ENCODE assay signal across 23 cellular contexts in the genomic region with DNA sequence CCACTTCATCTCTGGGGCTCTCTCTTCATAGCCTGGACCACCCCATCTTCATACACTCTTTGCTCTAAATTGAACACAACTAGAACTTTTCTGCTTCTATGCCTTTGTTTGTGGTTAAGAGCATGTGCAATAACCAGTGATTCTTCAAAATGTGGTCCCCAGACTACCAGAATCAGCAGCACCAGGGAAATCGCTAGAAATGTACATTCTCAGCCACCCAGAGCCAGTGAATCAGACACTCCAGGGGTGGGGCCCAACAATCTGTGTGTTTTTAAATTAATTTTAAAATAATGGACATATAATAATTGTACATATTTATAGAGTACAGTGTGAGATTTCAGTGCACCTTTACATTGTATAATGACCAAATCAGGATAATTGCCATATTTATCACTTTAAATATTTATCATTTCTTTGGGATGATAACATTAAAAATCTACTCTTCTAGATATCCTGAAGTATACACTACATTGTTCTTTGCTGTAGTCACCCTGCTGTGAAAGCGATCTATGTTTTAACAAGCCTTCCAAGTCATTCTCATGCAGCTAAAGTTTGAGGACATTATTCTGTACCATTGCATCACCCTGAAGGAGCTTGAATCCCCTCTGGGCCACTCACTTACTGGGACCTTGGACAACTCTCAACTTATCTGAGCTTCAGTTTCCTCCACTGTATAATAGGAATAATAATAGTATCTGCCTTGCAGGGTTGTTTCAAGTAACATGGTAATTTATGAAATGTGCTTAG. TPM values are rescaled to one million over a fixed set of nuclear protein-coding genes. Genes with fewer than 3 reads are reported as not detected.
A peak's percentile ranks its signal among the peaks of the same experiment; 100 is the strongest.
DNase-seq lines count a peak whose midpoint lies in the region; ATAC-seq and TF ChIP-seq lines count a peak whose summit lies in the region.
"Had no signal": no experiment of that assay in that cellular context is flagged by ENCODE, and none has a peak within 500 bp of the region (broad histone marks: within the 10 kb centered on the region; RNA-seq: fewer than 3 reads in every experiment).

No MANE protein-coding gene starts in this region.

- 0 out of 2 replicates have a peak, but pooled peaks cover 4% of the 10 kb centered on the region for H3K36me3 Mint-ChIP-seq in HFFc6 (ENCODE audit: low read depth)

- H3K36me3 ChIP-seq in smooth muscle cell (ENCODE audit: low read depth): no peaks in the 10 kb centered on the region
- H3K36me3 ChIP-seq: BLaER1 had no signal

- peak overlapping the region; percentile 38 for H3K27ac ChIP-seq in smooth muscle cell (ENCODE audit: low read depth)
- H3K27ac ChIP-seq: BLaER1, hepatocyte had no signal

- no peaks in the 10 kb centered on the region for H3K27me3 ChIP-seq in smooth muscle cell (ENCODE audit: low read depth)
- H3K27me3 ChIP-seq: hepatocyte had no signal

- peaks cover 34% of the 10 kb centered on the region for H3K4me1 Mint-ChIP-seq in HFFc6 (ENCODE audit: low read depth)

- H4K20me1 ChIP-seq in smooth muscle cell (ENCODE audit: low read depth): no peaks in the 10 kb centered on the region

- 32% methylated on average over 2 of the region's 2 CpGs for WGBS in smooth muscle cell (ENCODE audit: low lambda C conversion rate)

- peak overlapping the region; percentile 47 for H3K4me2 ChIP-seq in smooth muscle cell
- H3K4me2 ChIP-seq: BLaER1, hepatocyte, SK-N-SH had no signal

- peaks cover 11% of the 10 kb centered on the region for H3F3A ChIP-seq in smooth muscle cell (ENCODE audit: low read depth)

- peak overlapping the region; percentile 54 for H3K27ac Mint-ChIP-seq in HFFc6

- no peak for TF ChIP-seq CTCF in HFFc6 (IDR thresholded peaks at IDR 0.05)
- no peak for TF ChIP-seq CTCF in fibroblast of pulmonary artery (IDR thresholded peaks at IDR 0.05; ENCODE audit: low read length, missing control alignments)
- TF ChIP-seq CTCF in smooth muscle cell (IDR thresholded peaks at IDR 0.05; ENCODE audit: borderline replicate concordance, insufficient read depth, poor library complexity, severe bottlenecking): no peak

- H3K79me2 ChIP-seq in smooth muscle cell (ENCODE audit: low read depth): no peaks in the 10 kb centered on the region
- H3K79me2 ChIP-seq: hepatocyte had no signal

- H3K4me3 ChIP-seq in fibroblast of pulmonary artery (replicated peaks; ENCODE audit: low read depth, low read length) (no peak overlapping the region), smooth muscle cell (no peak overlapping the region)
- H3K4me3 ChIP-seq: BLaER1, hepatocyte, lung had no signal

- H3K9me3 ChIP-seq in smooth muscle cell (replicated peaks; ENCODE audit: low read depth): no peaks in the 10 kb centered on the region
- H3K9me3 ChIP-seq: BLaER1, SK-N-SH had no signal

- DNase-seq in HFFc6 (peak; percentile 59), amniotic stem cell (lab: John Stamatoyannopoulos, UW) (peak; percentile 31), fibroblast of pulmonary artery (ENCODE audit: low read depth) (peak; percentile 24), smooth muscle cell (lab: John Stamatoyannopoulos, UW; ENCODE audit: unreplicated experiment) (no peak), HK-2 (ENCODE audit: unreplicated experiment) (no peak), HCEC 1CT (no peak), NCI-H2171 (lab: John Stamatoyannopoulos, UW) (no peak)
- DNase-seq: activated CD4-positive, alpha-beta T cell treated with anti-CD3 and anti-CD28 coated beads, Interleukin-2, amount 50 U/mL, for 4 hours; activated CD8-positive, alpha-beta memory T cell treated with anti-CD3 and anti-CD28 coated beads, Interleukin-2, amount 50 U/mL, for 48 hours; activated effector memory CD4-positive, alpha-beta T cell treated with Interleukin-2 at 50 U/mL for 16 hours; amygdala; effector memory CD8-positive, alpha-beta T cell; islet precursor cell; NCI-H1930; NCI-H446 treated with DMSO at 0.1 percent for 48 hours; occipital lobe; SK-N-SH; substantia nigra had no signal

- H3K4me3 Mint-ChIP-seq in HFFc6: no peak overlapping the region
- H3K4me3 Mint-ChIP-seq: effector memory CD8-positive, alpha-beta T cell had no signal

- no peaks in the 10 kb centered on the region for H3K9me3 Mint-ChIP-seq in HFFc6
- H3K9me3 Mint-ChIP-seq: effector memory CD8-positive, alpha-beta T cell had no signal

- H3K4me1 ChIP-seq in smooth muscle cell (ENCODE audit: low read depth): peaks cover 15% of the 10 kb centered on the region

- H3K9ac ChIP-seq in smooth muscle cell (ENCODE audit: low read depth): no peak overlapping the region
- H3K9ac ChIP-seq: BLaER1, SK-N-SH had no signal

- H2AFZ ChIP-seq in smooth muscle cell (ENCODE audit: low read depth): no peak overlapping the region
- H2AFZ ChIP-seq: hepatocyte had no signal

- ATAC-seq in GM19328 (IDR thresholded peaks at IDR 0.05; ENCODE audit: unreplicated experiment): no peak
- ATAC-seq: effector memory CD8-positive, alpha-beta T cell had no signal

- H3K27me3 Mint-ChIP-seq in HFFc6 (ENCODE audit: insufficient read depth): peaks cover 25% of the 10 kb centered on the region

RNA-seq across cellular contexts. Expression of gene GRHL3, which starts 10.8 kb away (rescaled TPM):
- total RNA-seq in HFFc6 (2021; fragmentation: NEBNext Ultra II Directional; extraction: Animal tissue kit (Norgen Biotek cat#: 25700)): not detected
- total RNA-seq in smooth muscle cell: 5.6 and 10.5 TPM in 2 replicates
- 0.87 and 4.9 TPM in 2 replicates for polyA plus RNA-seq in smooth muscle cell
- total RNA-seq: occipital lobe; T-helper 2 cell treated with Interferon-gamma antibody and Interleukin-4, amounts not matched to agents 100 ng/mL and 5 ng/mL, for 36 hours had no signal

Comparison
In these comparisons a context has a peak if more than half of its experiments do, and no peak if none do; other contexts are left out.
1. DNase-seq: peak in HFFc6 (single experiment), amniotic stem cell (single experiment) and fibroblast of pulmonary artery (single experiment); none in smooth muscle cell (single experiment), HK-2 (single experiment), HCEC 1CT (single experiment) and NCI-H2171 (single experiment).